In genomic region chr1:30618335-30618747, GRCh38 we compare ENCODE assay signal across 23 cellular contexts.
DNase-seq lines count a peak whose midpoint lies in the region; ATAC-seq and TF ChIP-seq lines count a peak whose summit lies in the region.
"Had no signal": no experiment of that assay in that cellular context is flagged by ENCODE, and none has a peak within 500 bp of the region (broad histone marks: within the 10 kb centered on the region; RNA-seq: fewer than 3 reads in every experiment).

No MANE protein-coding gene starts in this region.

- CTCF ChIA-PET in T-cell (lab: Charles Lee), result no interaction called here

- in situ Hi-C loops in brain microvascular endothelial cell (cut with HindIII; ENCODE audit: low pct_ligation_motif_present, low sequenced_read_pairs), result no loop called here

- H3K27me3 Mint-ChIP-seq in T-cell, result peaks cover 21 to 36% of the 10 kb centered on the region in 2 donors

- no peaks in the 10 kb centered on the region for H3K36me3 ChIP-seq in brain microvascular endothelial cell (replicated peaks)
- H3K36me3 ChIP-seq: esophagus squamous epithelium, heart left ventricle, neural progenitor cell, right atrium auricular region had no signal

- H3K4me3 ChIP-seq in brain microvascular endothelial cell (ENCODE audit: low read depth, low read length), result no peak overlapping the region
- H3K4me3 ChIP-seq: esophagus squamous epithelium, GM12878, heart left ventricle, neural progenitor cell, right atrium auricular region had no signal

- H3K27ac ChIP-seq in brain microvascular endothelial cell, result no peak overlapping the region
- H3K27ac ChIP-seq: esophagus squamous epithelium, heart left ventricle, neural progenitor cell, right atrium auricular region had no signal

- DNase-seq in activated T-cell treated with anti-CD3 and anti-CD28 coated beads, Interleukin-2, amount 50 U/mL, for 48 hours, result peak; percentile 18 to 21
- DNase-seq in activated T-cell treated with anti-CD3 and anti-CD28 coated beads, Interleukin-2, amount 50 U/mL, for 1 hour, result no peak
- DNase-seq in HPDE6-E6E7 (ENCODE audit: extremely low spot score) (peak; percentile 78), astrocyte of the hippocampus (ENCODE audit: low read depth, low spot score) (peak; percentile 15), omental fat pad (ENCODE audit: low spot score) (no peak), NCI-H2029 treated with DMSO at 0.1 percent for 48 hours (lab: John Stamatoyannopoulos, UW) (no peak), T-cell (no peak), brain microvascular endothelial cell (no peak)
- DNase-seq: ACHN; activated CD4-positive, alpha-beta memory T cell treated with anti-CD3 and anti-CD28 coated beads, Interleukin-2, amount 10 ng/mL, durations not matched to agents 7 days and 5 days; CD8-positive, alpha-beta T cell; dermis blood vessel endothelial cell; esophagus squamous epithelium; heart left ventricle; Kasumi-1; NCI-H1436; NCI-H446 treated with DMSO at 0.1 percent for 48 hours; stimulated activated CD4-positive, alpha-beta T cell treated with anti-CD3 and anti-CD28 coated beads, Interleukin-1b, Interleukin-23, amount 100 ng/mL, for 48 hours had no signal

- H3K9me3 Mint-ChIP-seq in T-cell, result peaks cover 4 to 5% (median 5%) of the 10 kb centered on the region in 3 donors

- no peak overlapping the region for H3K27ac Mint-ChIP-seq in T-cell
- H3K27ac Mint-ChIP-seq: activated CD4-positive, alpha-beta memory T cell treated with anti-CD3 and anti-CD28 coated beads, Interleukin-2, amount 10 ng/mL, durations not matched to agents 7 days and 5 days; activated T-helper 2 cell treated with anti-CD3 and anti-CD28 coated beads, Interferon-gamma antibody, Interleukin-2, Interleukin-4, amounts not matched to agents 10 μg/mL and 5 μg/mL and 100 μg/mL, durations not matched to agents 14 hours and 24 hours and 36 hours; CD8-positive, alpha-beta T cell; mesothelial cell of epicardium; neural progenitor cell had no signal

- no peak overlapping the region for H3K4me3 Mint-ChIP-seq in T-cell
- H3K4me3 Mint-ChIP-seq: activated CD4-positive, alpha-beta memory T cell treated with anti-CD3 and anti-CD28 coated beads, Interleukin-2, amount 10 ng/mL, durations not matched to agents 7 days and 5 days; CD8-positive, alpha-beta T cell; mesothelial cell of epicardium; neural progenitor cell had no signal

- H3K27me3 ChIP-seq in brain microvascular endothelial cell (replicated peaks), result no peaks in the 10 kb centered on the region
- H3K27me3 ChIP-seq: neural progenitor cell, right atrium auricular region had no signal

- POLR2A ChIA-PET in T-cell (lab: Charles Lee), result no interaction called here

- no peak for TF ChIP-seq CTCF in omental fat pad (IDR thresholded peaks at IDR 0.05)
- no peak for TF ChIP-seq CTCF in brain microvascular endothelial cell (IDR thresholded peaks at IDR 0.05; ENCODE audit: low read depth, low read length, missing control alignments)

- peaks cover 0 to 6% (median 3%) of the 10 kb centered on the region in 3 donors for H3K4me1 Mint-ChIP-seq in T-cell
- H3K4me1 Mint-ChIP-seq: activated CD4-positive, alpha-beta memory T cell treated with anti-CD3 and anti-CD28 coated beads, Interleukin-2, amount 10 ng/mL, durations not matched to agents 7 days and 5 days; mesothelial cell of epicardium had no signal

- H3K36me3 Mint-ChIP-seq in T-cell, result no peaks in the 10 kb centered on the region
- H3K36me3 Mint-ChIP-seq: CD8-positive, alpha-beta T cell; mesothelial cell of epicardium; neural progenitor cell had no signal

- ATAC-seq in omental fat pad (ENCODE audit: low FRiP score) (peak; percentile 65), T-cell (replicated peaks in 1 of 4) (no peak)
- ATAC-seq: CD8-positive, alpha-beta T cell; GM12878; heart left ventricle had no signal

Comparison
In these comparisons a context has a peak if more than half of its experiments do, and no peak if none do; other contexts are left out.
1. DNase-seq: peak in activated T-cell treated with anti-CD3 and anti-CD28 coated beads, Interleukin-2, amount 50 U/mL, for 48 hours (2 of 2), HPDE6-E6E7 (single experiment) and astrocyte of the hippocampus (single experiment); none in activated T-cell treated with anti-CD3 and anti-CD28 coated beads, Interleukin-2, amount 50 U/mL, for 1 hour (single experiment), omental fat pad (single experiment), NCI-H2029 treated with DMSO at 0.1 percent for 48 hours (single experiment), T-cell (0 of 34) and brain microvascular endothelial cell (single experiment).